ENCODE assay signal across 22 cellular contexts in genomic region chr21:42521805-42522204, GRCh38. TPM values are rescaled to one million over a fixed set of nuclear protein-coding genes. Genes with fewer than 3 reads are reported as not detected.
"Had no signal": no experiment of that assay in that cellular context is flagged by ENCODE, and none has a peak within 500 bp of the region (broad histone marks: within the 10 kb centered on the region; RNA-seq: fewer than 3 reads in every experiment).

No MANE protein-coding gene starts in this region.

- H3K27ac ChIP-seq: brain microvascular endothelial cell, heart right ventricle, right lobe of liver, suprapubic skin, tibial artery had no signal

- H3K36me3 Mint-ChIP-seq: natural killer cell had no signal

- DNase-seq: activated CD4-positive, alpha-beta T cell treated with anti-CD3 and anti-CD28 coated beads for 4 hours; activated CD4-positive, alpha-beta T cell treated with anti-CD3 and anti-CD28 coated beads, Interleukin-2, amount 50 U/mL, for 4 hours; activated naive CD4-positive, alpha-beta T cell treated with anti-CD3 and anti-CD28 coated beads for 36 hours; activated naive CD8-positive, alpha-beta T cell treated with anti-CD3 and anti-CD28 coated beads for 36 hours; activated T-cell treated with anti-CD3 and anti-CD28 coated beads for 4 hours; activated T-cell treated with anti-CD3 and anti-CD28 coated beads, Interleukin-2, amount 50 U/mL, for 72 hours; amniotic stem cell; brain microvascular endothelial cell; foreskin fibroblast; heart right ventricle; mesenchymal stem cell; natural killer cell; right lobe of liver; small intestine; stimulated activated CD4-positive, alpha-beta T cell treated with anti-CD3 and anti-CD28 coated beads, Interleukin-1b, Interleukin-23, amount 100 ng/mL, for 48 hours; stimulated activated naive CD4-positive, alpha-beta T cell; T-helper 2 cell had no signal

- H3K9me3 ChIP-seq: heart right ventricle, right lobe of liver, suprapubic skin, tibial artery had no signal

- H3K4me3 Mint-ChIP-seq: activated naive CD4-positive, alpha-beta T cell treated with anti-CD3 and anti-CD28 coated beads for 36 hours; activated naive CD8-positive, alpha-beta T cell treated with anti-CD3 and anti-CD28 coated beads for 36 hours; activated T-cell treated with anti-CD3 and anti-CD28 coated beads, Interleukin-2, amount 50 U/mL, for 72 hours; natural killer cell had no signal

- H3K27me3 ChIP-seq: brain microvascular endothelial cell, heart right ventricle, right lobe of liver, suprapubic skin, tibial artery had no signal

- H3K36me3 ChIP-seq: brain microvascular endothelial cell had no signal

- H3K27me3 Mint-ChIP-seq: activated naive CD8-positive, alpha-beta T cell treated with anti-CD3 and anti-CD28 coated beads for 36 hours had no signal

- H3K27ac Mint-ChIP-seq: activated naive CD4-positive, alpha-beta T cell treated with anti-CD3 and anti-CD28 coated beads for 36 hours; activated naive CD8-positive, alpha-beta T cell treated with anti-CD3 and anti-CD28 coated beads for 36 hours; activated T-cell treated with anti-CD3 and anti-CD28 coated beads, Interleukin-2, amount 50 U/mL, for 72 hours had no signal

- H3K9me3 Mint-ChIP-seq: activated naive CD4-positive, alpha-beta T cell treated with anti-CD3 and anti-CD28 coated beads for 36 hours; activated naive CD8-positive, alpha-beta T cell treated with anti-CD3 and anti-CD28 coated beads for 36 hours; activated T-cell treated with anti-CD3 and anti-CD28 coated beads, Interleukin-2, amount 50 U/mL, for 72 hours; natural killer cell had no signal

- ATAC-seq: activated T-cell treated with anti-CD3 and anti-CD28 coated beads, Interleukin-2, amount 50 U/mL, for 72 hours; esophagus mucosa; heart right ventricle; natural killer cell; right lobe of liver had no signal

- H3K4me3 ChIP-seq: heart right ventricle, right lobe of liver, suprapubic skin, tibial artery had no signal

RNA-seq across cellular contexts. Expression of gene RSPH1, which starts 25.8 kb away (rescaled TPM):
- total RNA-seq: cardiac septum, endothelial cell of umbilical vein had no signal
